In the genomic region with DNA sequence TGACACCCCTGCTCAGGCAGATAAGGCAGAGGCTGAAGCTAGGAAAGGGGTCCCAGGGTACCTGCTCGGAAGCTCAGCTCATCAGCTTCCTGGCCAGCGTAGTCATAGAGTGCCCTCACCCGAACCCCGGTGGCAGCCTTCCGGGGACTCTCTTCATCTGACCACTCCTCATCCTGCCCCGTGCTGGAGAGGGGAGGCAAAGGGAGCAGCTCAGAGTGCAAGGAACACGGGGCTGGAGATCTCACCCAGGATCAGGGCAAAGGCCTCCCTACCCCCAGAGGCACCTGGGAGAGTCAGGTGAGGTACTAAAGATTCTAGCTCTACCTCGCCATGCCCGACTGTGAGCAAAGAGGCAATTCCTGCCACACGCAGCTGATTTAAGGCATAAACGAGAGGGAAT, we compare ENCODE assay signal across 1 cellular context.
TF ChIP-seq lines count a peak whose summit lies in the region.

No MANE protein-coding gene starts in this region.

TF ChIP-seq in IMR-90, 13 proteins besides CTCF, POLR2A, EP300 and RAD21:
- TF ChIP-seq USF2 (IDR thresholded peaks at IDR 0.05; ENCODE audit: low read depth, low read length) (no peak), CEBPB (IDR thresholded peaks at IDR 0.05; ENCODE audit: low read depth, low read length) (no peak), BHLHE40 (IDR thresholded peaks at IDR 0.05; ENCODE audit: low read depth, low read length) (no peak), RFX5 (IDR thresholded peaks at IDR 0.05; ENCODE audit: low read depth, low read length) (no peak), NFE2L2 (IDR thresholded peaks at IDR 0.05; ENCODE audit: low read depth, low read length) (no peak), CHD1 (IDR thresholded peaks at IDR 0.05; ENCODE audit: low read depth, low read length) (no peak), MXI1 (IDR thresholded peaks at IDR 0.05; ENCODE audit: borderline replicate concordance, low read depth, low read length) (no peak), MAFK (IDR thresholded peaks at IDR 0.05; ENCODE audit: low read depth, low read length) (no peak), FOS (IDR thresholded peaks at IDR 0.05; ENCODE audit: low read depth, low read length) (no peak), MAZ (IDR thresholded peaks at IDR 0.05; ENCODE audit: borderline replicate concordance, low read depth, low read length) (no peak), RCOR1 (IDR thresholded peaks at IDR 0.05; ENCODE audit: insufficient replicate concordance, low read length) (no peak), SMC3 (IDR thresholded peaks at IDR 0.05; ENCODE audit: low read depth, low read length) (no peak)
- TF ChIP-seq, protein P1, sequence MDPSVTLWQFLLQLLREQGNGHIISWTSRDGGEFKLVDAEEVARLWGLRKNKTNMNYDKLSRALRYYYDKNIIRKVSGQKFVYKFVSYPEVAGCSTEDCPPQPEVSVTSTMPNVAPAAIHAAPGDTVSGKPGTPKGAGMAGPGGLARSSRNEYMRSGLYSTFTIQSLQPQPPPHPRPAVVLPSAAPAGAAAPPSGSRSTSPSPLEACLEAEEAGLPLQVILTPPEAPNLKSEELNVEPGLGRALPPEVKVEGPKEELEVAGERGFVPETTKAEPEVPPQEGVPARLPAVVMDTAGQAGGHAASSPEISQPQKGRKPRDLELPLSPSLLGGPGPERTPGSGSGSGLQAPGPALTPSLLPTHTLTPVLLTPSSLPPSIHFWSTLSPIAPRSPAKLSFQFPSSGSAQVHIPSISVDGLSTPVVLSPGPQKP (IDR thresholded peaks at IDR 0.05; ENCODE audit: borderline replicate concordance, low read depth, low read length): no peak
